Comparison of ENCODE assay signal across 12 cellular contexts in the genomic region with DNA sequence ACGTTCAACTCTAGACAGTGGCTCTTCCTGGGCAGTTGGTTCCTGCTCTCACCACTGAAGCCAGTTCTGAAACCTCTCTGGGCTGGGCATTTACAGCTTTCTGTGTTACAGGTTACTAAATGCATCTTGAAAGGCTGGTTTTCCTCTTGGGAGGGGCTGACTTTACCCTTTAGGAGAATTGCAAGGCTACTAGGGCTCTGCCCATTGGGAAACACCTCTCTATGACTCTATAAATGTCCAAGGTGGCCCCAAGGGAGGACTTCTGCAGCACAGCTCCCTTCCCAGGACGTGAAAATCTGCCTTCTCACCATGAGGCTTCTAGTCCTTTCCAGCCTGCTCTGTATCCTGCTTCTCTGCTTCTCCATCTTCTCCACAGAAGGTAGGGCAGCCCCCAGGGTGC. TPM values are rescaled to one million over a fixed set of nuclear protein-coding genes. Genes with fewer than 3 reads are reported as not detected.
A peak's percentile ranks its signal among the peaks of the same experiment; 100 is the strongest.
DNase-seq lines count a peak whose midpoint lies in the region; ATAC-seq lines count a peak whose summit lies in the region.
"Had no signal": no experiment of that assay in that cellular context is flagged by ENCODE, and none has a peak within 500 bp of the region (broad histone marks: within the 10 kb centered on the region; RNA-seq: fewer than 3 reads in every experiment).

Gene GPR15LG, plus strand, starts transcription at position 259 of the 400 bp plus-strand sequence. Its CDS starts 51 bp downstream, at position 310.

- H3K27me3 ChIP-seq in thymus (ENCODE audit: control insufficient read depth, insufficient read depth): no peaks in the 10 kb centered on the region

- no peaks in the 10 kb centered on the region for H3K36me3 Mint-ChIP-seq in dendritic cell treated with granulocyte-macrophage colony-stimulating factor and Interleukin-4, amounts not matched to agents 40 ng/mL and 50 ng/mL, for 4 days (ENCODE audit: low read depth)
- H3K36me3 Mint-ChIP-seq: activated naive CD4-positive, alpha-beta T cell treated with anti-CD3 and anti-CD28 coated beads, Interleukin-2, amount 50 U/mL, for 24 hours had no signal

- peaks cover 5% of the 10 kb centered on the region for H3K4me1 ChIP-seq in thymus (ENCODE audit: control insufficient read depth, insufficient read depth, low read length)

- no peak within 1 kb of the TSS for H3K4me3 ChIP-seq in thymus (ENCODE audit: low read length)
- H3K4me3 ChIP-seq: SK-N-MC had no signal

- DNase-seq in COLO829 (ENCODE audit: low spot score) (no peak), NCI-H1436 treated with DMSO at 0.1 percent for 48 hours (lab: John Stamatoyannopoulos, UW) (no peak), dedifferentiated amniotic fluid mesenchymal stem cell (ENCODE audit: extremely low spot score) (no peak)
- DNase-seq: activated CD4-positive, alpha-beta T cell treated with anti-CD3 and anti-CD28 coated beads, Interleukin-2, amount 10 ng/mL, durations not matched to agents 24 days and 14 days; cortex of kidney; NCI-H226 had no signal

- H3K9me3 Mint-ChIP-seq in dendritic cell treated with granulocyte-macrophage colony-stimulating factor and Interleukin-4, amounts not matched to agents 40 ng/mL and 50 ng/mL, for 4 days: no peaks in the 10 kb centered on the region
- H3K9me3 Mint-ChIP-seq: activated CD4-positive, alpha-beta T cell treated with anti-CD3 and anti-CD28 coated beads, Interleukin-2, amount 10 ng/mL, durations not matched to agents 24 days and 14 days; activated naive CD4-positive, alpha-beta T cell treated with anti-CD3 and anti-CD28 coated beads, Interleukin-2, amount 50 U/mL, for 24 hours had no signal

- peak; percentile 37 for ATAC-seq in GM19395 (IDR thresholded peaks at IDR 0.05; ENCODE audit: unreplicated experiment)
- peak; percentile 46 for ATAC-seq in HG02943 (IDR thresholded peaks at IDR 0.05; ENCODE audit: low read depth, unreplicated experiment)

- no peak within 1 kb of the TSS for H3K4me3 Mint-ChIP-seq in dendritic cell treated with granulocyte-macrophage colony-stimulating factor and Interleukin-4, amounts not matched to agents 40 ng/mL and 50 ng/mL, for 4 days
- H3K4me3 Mint-ChIP-seq: activated CD4-positive, alpha-beta T cell treated with anti-CD3 and anti-CD28 coated beads, Interleukin-2, amount 10 ng/mL, durations not matched to agents 24 days and 14 days; activated naive CD4-positive, alpha-beta T cell treated with anti-CD3 and anti-CD28 coated beads, Interleukin-2, amount 50 U/mL, for 24 hours had no signal

- H3K27ac ChIP-seq in thymus (ENCODE audit: low read depth): peak within 1 kb of the TSS; percentile 46
- H3K27ac ChIP-seq: SK-N-MC had no signal

- H3K36me3 ChIP-seq in thymus (ENCODE audit: control insufficient read depth, insufficient read depth): peaks cover 2% of the 10 kb centered on the region

- 96% methylated on average over 2 of the region's 2 CpGs for WGBS in thymus

- no peaks in the 10 kb centered on the region for H3K27me3 Mint-ChIP-seq in dendritic cell treated with granulocyte-macrophage colony-stimulating factor and Interleukin-4, amounts not matched to agents 40 ng/mL and 50 ng/mL, for 4 days
- H3K27me3 Mint-ChIP-seq: activated CD4-positive, alpha-beta T cell treated with anti-CD3 and anti-CD28 coated beads, Interleukin-2, amount 10 ng/mL, durations not matched to agents 24 days and 14 days; activated naive CD4-positive, alpha-beta T cell treated with anti-CD3 and anti-CD28 coated beads, Interleukin-2, amount 50 U/mL, for 24 hours had no signal

- peaks cover 7% of the 10 kb centered on the region for H3K4me1 Mint-ChIP-seq in dendritic cell treated with granulocyte-macrophage colony-stimulating factor and Interleukin-4, amounts not matched to agents 40 ng/mL and 50 ng/mL, for 4 days (ENCODE audit: low read depth)

- intact Hi-C loops in dendritic cell treated with granulocyte-macrophage colony-stimulating factor and Interleukin-4, amounts not matched to agents 40 ng/mL and 50 ng/mL, for 4 days (cut with micrococcal nuclease): no loop called here

- H3K9me3 ChIP-seq in thymus (ENCODE audit: control insufficient read depth): no peaks in the 10 kb centered on the region

- H3K27ac Mint-ChIP-seq in dendritic cell treated with granulocyte-macrophage colony-stimulating factor and Interleukin-4, amounts not matched to agents 40 ng/mL and 50 ng/mL, for 4 days: peak within 1 kb of the TSS; percentile 51
- H3K27ac Mint-ChIP-seq: activated CD4-positive, alpha-beta T cell treated with anti-CD3 and anti-CD28 coated beads, Interleukin-2, amount 10 ng/mL, durations not matched to agents 24 days and 14 days; activated naive CD4-positive, alpha-beta T cell treated with anti-CD3 and anti-CD28 coated beads, Interleukin-2, amount 50 U/mL, for 24 hours had no signal

RNA-seq across cellular contexts. Expression of gene GPR15LG, which starts in this region (rescaled TPM):
- 7.7 TPM for polyA plus RNA-seq in thymus
